Comparison of ENCODE assay signal across 1 cellular context in the genomic region with DNA sequence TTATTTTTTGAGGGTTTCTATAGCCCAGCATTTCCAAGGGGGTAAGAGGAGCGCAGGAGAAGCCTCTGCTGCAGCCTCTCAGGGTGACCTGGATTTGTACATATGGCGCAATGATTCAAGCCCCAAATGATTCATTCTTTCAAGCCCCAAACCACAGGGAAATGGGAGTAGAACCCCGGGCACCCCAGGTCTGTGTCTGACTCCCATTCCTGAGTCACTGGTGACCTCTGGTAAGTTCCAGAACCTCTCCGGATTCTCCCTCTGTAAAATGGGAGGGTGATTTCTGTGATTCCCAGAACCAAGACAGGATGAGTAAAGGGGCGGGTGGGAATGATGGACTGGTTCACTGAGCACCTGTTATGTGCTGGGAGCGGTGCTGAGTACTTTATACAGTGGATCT.
TF ChIP-seq lines count a peak whose summit lies in the region.

No MANE protein-coding gene starts in this region.

TF ChIP-seq in K562, 482 proteins besides CTCF, POLR2A, EP300 and RAD21:
- TF ChIP-seq SLC30A9 (CRISPR knock-in tag; IDR thresholded peaks at IDR 0.05), result no peak
- TF ChIP-seq KLF16 (IDR thresholded peaks at IDR 0.05), result no peak
- peak; percentile 61 for TF ChIP-seq FOSL1 (tag; conservative IDR thresholded peaks at IDR 0.05)
- TF ChIP-seq SETDB1 (IDR thresholded peaks at IDR 0.05; ENCODE audit: low read length), result no peak
- TF ChIP-seq CEBPG (CRISPR knock-in tag; IDR thresholded peaks at IDR 0.05), result no peak
- peak; percentile 38 to 84; a peak in 3 of 4 replicates for TF ChIP-seq CEBPG (tag; conservative IDR thresholded peaks at IDR 0.05 in 1 of 2, IDR thresholded peaks at IDR 0.05 in 1 of 2)
- TF ChIP-seq NCOA4 (IDR thresholded peaks at IDR 0.05; ENCODE audit: partially characterized antibody), result no peak
- no peak for TF ChIP-seq MCM5 (IDR thresholded peaks at IDR 0.05; ENCODE audit: low read depth)
- no peak for TF ChIP-seq ZNF232 (CRISPR knock-in tag; IDR thresholded peaks at IDR 0.05)
